ENCODE assay signal across 8 cellular contexts in genomic region chr10:86100581-86101061, GRCh38.
DNase-seq lines count a peak whose midpoint lies in the region; ATAC-seq and TF ChIP-seq lines count a peak whose summit lies in the region.

No MANE protein-coding gene starts in this region.

- CTCF ChIA-PET in Panc1 (lab: Charles Lee), result no interaction called here

- BruUV-seq in Panc1 (replicated peaks; lab: Mats Ljungman, UMichigan), result no TSS peak

- peak; percentile 81 for TF ChIP-seq CTCF in Panc1 (IDR thresholded peaks at IDR 0.05)
- TF ChIP-seq CTCF in left ventricle myocardium inferior (IDR thresholded peaks at IDR 0.05; ENCODE audit: borderline replicate concordance), result peak; percentile 50

- H3K27ac ChIP-seq in Panc1 (ENCODE audit: low read length) (no peak overlapping the region), left ventricle myocardium inferior (replicated peaks) (no peak overlapping the region)

- H3K27me3 ChIP-seq in Panc1 (ENCODE audit: control insufficient read depth, insufficient read depth, low read length), result no peaks in the 10 kb centered on the region
- no peaks in the 10 kb centered on the region for H3K27me3 ChIP-seq in left ventricle myocardium inferior (ENCODE audit: low read depth)

- POLR2A ChIA-PET in Panc1 (lab: Charles Lee), result no interaction called here

- DNase-seq in D341Med (ENCODE audit: low spot score), result peak; percentile 57
- no peak for DNase-seq in Panc1 (ENCODE audit: low read depth, low spot score)
- DNase-seq in left ventricle myocardium inferior, result no peak
- no peak for DNase-seq in DMS79 treated with DMSO at 0.1 percent for 48 hours (lab: John Stamatoyannopoulos, UW)
- no peak for DNase-seq in stimulated activated CD4-positive, alpha-beta T cell treated with anti-CD3 and anti-CD28 coated beads, Interleukin-15, amount 100 ng/mL, for 24 hours

- in situ Hi-C loops in Panc1 (cut with HindIII; ENCODE audit: low pct_unique_long_range_greater_than_20kb, low sequenced_read_pairs), result no loop called here

- H3K4me3 ChIP-seq in Panc1 (ENCODE audit: low read depth in 2 of 2, low read length in 2 of 2) (no peak overlapping the region), left ventricle myocardium inferior (no peak overlapping the region)

- ATAC-seq in GM18868 (IDR thresholded peaks at IDR 0.05; ENCODE audit: unreplicated experiment) (peak; percentile 76), HG03354 (IDR thresholded peaks at IDR 0.05; ENCODE audit: poor library complexity, severe bottlenecking, unreplicated experiment) (peak; percentile 77), Panc1 (0 out of 2 replicates have a peak, but pooled peaks have one; percentile 65), HG03097 (IDR thresholded peaks at IDR 0.05; ENCODE audit: low FRiP score, unreplicated experiment) (no peak)

- H3K4me1 ChIP-seq in Panc1 (ENCODE audit: control insufficient read depth, insufficient read depth, low read length) (no peaks in the 10 kb centered on the region), left ventricle myocardium inferior (no peaks in the 10 kb centered on the region)

- H3K36me3 ChIP-seq in Panc1 (ENCODE audit: control insufficient read depth, insufficient read depth, low read length) (no peaks in the 10 kb centered on the region), left ventricle myocardium inferior (no peaks in the 10 kb centered on the region)

- intact Hi-C loops in Panc1 (cut with micrococcal nuclease; ENCODE audit: unreplicated experiment) (no loop called here), left ventricle myocardium inferior (cut with micrococcal nuclease) (no loop called here)

- H3K9me3 ChIP-seq in Panc1 (ENCODE audit: control insufficient read depth, insufficient read depth, low read depth, low read length), result no peaks in the 10 kb centered on the region
- H3K9me3 ChIP-seq in left ventricle myocardium inferior (replicated peaks), result no peaks in the 10 kb centered on the region
